Comparison of ENCODE assay signal across 26 cellular contexts in the genomic region with DNA sequence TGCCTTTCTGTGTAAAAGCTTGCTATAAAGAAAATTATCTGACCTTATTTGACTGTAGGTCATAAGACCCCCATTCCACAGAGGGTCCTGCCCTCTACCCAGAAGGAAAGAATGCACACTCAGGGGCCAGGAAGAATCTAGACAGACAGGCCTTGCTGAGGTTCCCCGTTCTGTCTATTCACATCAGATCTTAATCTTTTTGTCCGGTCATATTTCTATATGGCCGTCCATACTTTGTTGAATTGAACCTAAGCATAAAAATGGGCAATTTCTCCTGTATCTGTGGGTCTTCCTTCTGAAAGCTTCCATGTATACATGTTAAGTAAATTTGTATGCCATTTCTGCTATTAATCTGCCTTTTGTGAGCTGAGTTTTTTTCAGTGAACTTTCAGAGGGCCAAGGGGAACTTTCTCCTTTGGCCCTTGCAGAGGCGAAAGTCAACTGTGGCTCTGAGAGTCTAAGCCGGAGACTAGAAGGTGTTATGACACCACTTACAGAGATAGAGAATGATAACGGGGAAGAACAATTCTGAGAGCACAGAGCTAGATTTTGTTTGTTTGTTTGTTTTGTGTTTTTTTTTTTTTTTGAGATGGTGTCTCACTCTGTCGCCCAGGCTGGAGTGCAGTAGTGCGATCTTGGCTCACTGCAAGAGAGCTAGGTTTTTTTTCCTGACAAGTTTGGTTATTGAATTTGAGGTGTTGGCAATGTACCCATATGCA. TPM values are rescaled to one million over a fixed set of nuclear protein-coding genes. Genes with fewer than 3 reads are reported as not detected.
DNase-seq lines count a peak whose midpoint lies in the region; ATAC-seq, FAIRE-seq and TF ChIP-seq lines count a peak whose summit lies in the region.
"Had no signal": no experiment of that assay in that cellular context is flagged by ENCODE, and none has a peak within 500 bp of the region (broad histone marks: within the 10 kb centered on the region; RNA-seq: fewer than 3 reads in every experiment).

No MANE protein-coding gene starts in this region.

- H3K27me3 Mint-ChIP-seq in astrocyte (ENCODE audit: low read depth, unreplicated experiment) (no peaks in the 10 kb centered on the region), mesothelial cell of epicardium (ENCODE audit: low read depth) (no peaks in the 10 kb centered on the region), endodermal cell (ENCODE audit: insufficient read depth) (peaks cover 19% of the 10 kb centered on the region)
- H3K27me3 Mint-ChIP-seq in dendritic cell treated with granulocyte-macrophage colony-stimulating factor and Interleukin-4, amounts not matched to agents 40 ng/mL and 50 ng/mL, for 4 days, result no peaks in the 10 kb centered on the region
- H3K27me3 Mint-ChIP-seq: B cell; CD4-positive, alpha-beta T cell had no signal

- TF ChIP-seq CTCF in cardiac muscle cell (IDR thresholded peaks at IDR 0.05; ENCODE audit: low read depth, low read length) (no peak), astrocyte (IDR thresholded peaks at IDR 0.05; ENCODE audit: insufficient read depth, low read depth, low read length) (no peak), mesothelial cell of epicardium (IDR thresholded peaks at IDR 0.05; ENCODE audit: unreplicated experiment) (no peak), endodermal cell (conservative IDR thresholded peaks at IDR 0.05) (no peak), mucosa of descending colon (IDR thresholded peaks at IDR 0.05) (no peak)

- H3K4me1 ChIP-seq in cardiac muscle cell (ENCODE audit: low read depth), result peaks cover 34% of the 10 kb centered on the region
- no peaks in the 10 kb centered on the region for H3K4me1 ChIP-seq in astrocyte (ENCODE audit: insufficient read depth, low read length)
- no peaks in the 10 kb centered on the region for H3K4me1 ChIP-seq in endodermal cell (ENCODE audit: control insufficient read depth, insufficient read depth, low read length)
- no peaks in the 10 kb centered on the region for H3K4me1 ChIP-seq in mucosa of descending colon (ENCODE audit: low read depth)

- intact Hi-C loops in left cardiac atrium (cut with DNase I), result no loop called here
- intact Hi-C loops in dendritic cell treated with granulocyte-macrophage colony-stimulating factor and Interleukin-4, amounts not matched to agents 40 ng/mL and 50 ng/mL, for 4 days (cut with micrococcal nuclease), result no loop called here
- intact Hi-C loops in mucosa of descending colon (cut with DNase I, micrococcal nuclease), result no loop called here

- no peaks in the 10 kb centered on the region for H3K9me3 ChIP-seq in cardiac muscle cell (ENCODE audit: low read depth)
- H3K9me3 ChIP-seq in astrocyte (ENCODE audit: insufficient read depth, low read depth, low read length), result no peaks in the 10 kb centered on the region
- H3K9me3 ChIP-seq in endodermal cell (ENCODE audit: control insufficient read depth, low read length), result peaks cover 4% of the 10 kb centered on the region
- no peaks in the 10 kb centered on the region for H3K9me3 ChIP-seq in mucosa of descending colon

- H3K4me3 ChIP-seq in cardiac muscle cell (no peak overlapping the region), astrocyte (ENCODE audit: insufficient read depth, low read depth, low read length) (no peak overlapping the region), endodermal cell (ENCODE audit: low read length) (no peak overlapping the region), mucosa of descending colon (no peak overlapping the region)
- H3K4me3 ChIP-seq: A549; BLaER1 treated with 17β-estradiol and CSF1 and Interleukin-3, amounts not matched to agents 10 nM and 100 nM; GM12878 had no signal

- H3K9me3 Mint-ChIP-seq in astrocyte (ENCODE audit: unreplicated experiment), result no peaks in the 10 kb centered on the region
- peaks cover 13% of the 10 kb centered on the region for H3K9me3 Mint-ChIP-seq in dendritic cell treated with granulocyte-macrophage colony-stimulating factor and Interleukin-4, amounts not matched to agents 40 ng/mL and 50 ng/mL, for 4 days
- peaks cover 13% of the 10 kb centered on the region for H3K9me3 Mint-ChIP-seq in mesothelial cell of epicardium
- H3K9me3 Mint-ChIP-seq in endodermal cell, result peaks cover 2% of the 10 kb centered on the region

- no peak for FAIRE-seq in astrocyte (lab: Jason Lieb, UNC)
- FAIRE-seq: A549, GM12878, GM12892, GM18507 had no signal

- peaks cover 8% of the 10 kb centered on the region for H3K4me1 Mint-ChIP-seq in astrocyte (ENCODE audit: low read depth, unreplicated experiment)
- peaks cover 22% of the 10 kb centered on the region for H3K4me1 Mint-ChIP-seq in dendritic cell treated with granulocyte-macrophage colony-stimulating factor and Interleukin-4, amounts not matched to agents 40 ng/mL and 50 ng/mL, for 4 days (ENCODE audit: low read depth)
- H3K4me1 Mint-ChIP-seq in mesothelial cell of epicardium, result peaks cover 15% of the 10 kb centered on the region
- peaks cover 4% of the 10 kb centered on the region for H3K4me1 Mint-ChIP-seq in endodermal cell

- H3K27ac ChIP-seq in cardiac muscle cell (peak overlapping the region; percentile 77), astrocyte (ENCODE audit: low read depth, low read length) (no peak overlapping the region), endodermal cell (ENCODE audit: low read depth, low read length) (no peak overlapping the region)
- H3K27ac ChIP-seq: 22Rv1; A549; BLaER1 treated with 17β-estradiol and CSF1 and Interleukin-3, amounts not matched to agents 10 nM and 100 nM; C4-2B had no signal

- WGBS in endodermal cell (ENCODE audit: insufficient coverage in 1 of 2, insufficient read length in 1 of 2), 2 experiments, result 87 to 93% methylated on average over 5 to 8 of the region's 8 CpGs

- DNase-seq in cardiac muscle cell (ENCODE audit: low read depth in 1 of 2, low spot score in 1 of 2) (no peak), left cardiac atrium (no peak), astrocyte (ENCODE audit: low read depth) (no peak), mesothelial cell of epicardium (ENCODE audit: low spot score in 2 of 2, unreplicated experiment in 2 of 2) (no peak), endodermal cell (no peak), mucosa of descending colon (no peak)
- DNase-seq: AML-193; CD4-positive, alpha-beta T cell; CD8-positive, alpha-beta T cell; COR-L47; DMS 273 treated with DMSO at 0.1 percent for 48 hours; DMS153; DMS53; DMS79; DND-41; EL; GDM1 had no signal

- no peak overlapping the region for H3K4me2 ChIP-seq in astrocyte (ENCODE audit: low read length)
- H3K4me2 ChIP-seq: A549; BLaER1 treated with 17β-estradiol and CSF1 and Interleukin-3, amounts not matched to agents 10 nM and 100 nM had no signal

- no peak overlapping the region for H3K9ac ChIP-seq in astrocyte (ENCODE audit: low read length)
- no peak overlapping the region for H3K9ac ChIP-seq in endodermal cell (ENCODE audit: extremely low read depth, low read length, poor library complexity, severe bottlenecking)
- H3K9ac ChIP-seq: BLaER1 treated with 17β-estradiol and CSF1 and Interleukin-3, amounts not matched to agents 10 nM and 100 nM had no signal

- peak overlapping the region; percentile 20 for H3K4me3 Mint-ChIP-seq in astrocyte (ENCODE audit: unreplicated experiment)
- no peak overlapping the region for H3K4me3 Mint-ChIP-seq in dendritic cell treated with granulocyte-macrophage colony-stimulating factor and Interleukin-4, amounts not matched to agents 40 ng/mL and 50 ng/mL, for 4 days
- H3K4me3 Mint-ChIP-seq in mesothelial cell of epicardium, result no peak overlapping the region
- no peak overlapping the region for H3K4me3 Mint-ChIP-seq in endodermal cell
- H3K4me3 Mint-ChIP-seq: B cell; CD4-positive, alpha-beta T cell; CD8-positive, alpha-beta T cell had no signal

- no peak overlapping the region for H2AFZ ChIP-seq in astrocyte (ENCODE audit: low read depth, low read length)

- ATAC-seq in left cardiac atrium, result no peak
- ATAC-seq in mucosa of descending colon, result no peak
- ATAC-seq: A549; CD8-positive, alpha-beta T cell; GM12878 had no signal

- H4K20me1 ChIP-seq in astrocyte (ENCODE audit: insufficient read depth, low read length), result no peaks in the 10 kb centered on the region
- H4K20me1 ChIP-seq: BLaER1 treated with 17β-estradiol and CSF1 and Interleukin-3, amounts not matched to agents 10 nM and 100 nM had no signal

- H3K79me2 ChIP-seq in astrocyte (ENCODE audit: insufficient read depth, low read length), result no peaks in the 10 kb centered on the region

- H3K36me3 Mint-ChIP-seq in astrocyte (ENCODE audit: low read depth, unreplicated experiment) (no peaks in the 10 kb centered on the region), mesothelial cell of epicardium (no peaks in the 10 kb centered on the region), endodermal cell (ENCODE audit: low read depth) (no peaks in the 10 kb centered on the region)
- no peaks in the 10 kb centered on the region for H3K36me3 Mint-ChIP-seq in dendritic cell treated with granulocyte-macrophage colony-stimulating factor and Interleukin-4, amounts not matched to agents 40 ng/mL and 50 ng/mL, for 4 days (ENCODE audit: low read depth)
- H3K36me3 Mint-ChIP-seq: CD8-positive, alpha-beta T cell had no signal

- H3K36me3 ChIP-seq in cardiac muscle cell (no peaks in the 10 kb centered on the region), astrocyte (ENCODE audit: insufficient read depth, low read length) (no peaks in the 10 kb centered on the region), endodermal cell (ENCODE audit: control insufficient read depth, insufficient read depth, low read length) (no peaks in the 10 kb centered on the region), mucosa of descending colon (ENCODE audit: low read depth) (no peaks in the 10 kb centered on the region)
- H3K36me3 ChIP-seq: BLaER1 treated with 17β-estradiol and CSF1 and Interleukin-3, amounts not matched to agents 10 nM and 100 nM had no signal

- no peaks in the 10 kb centered on the region for H3K27me3 ChIP-seq in cardiac muscle cell
- no peaks in the 10 kb centered on the region for H3K27me3 ChIP-seq in astrocyte (ENCODE audit: insufficient read depth, low read length)
- no peaks in the 10 kb centered on the region for H3K27me3 ChIP-seq in endodermal cell (ENCODE audit: control insufficient read depth, insufficient read depth, low read length, poor library complexity, severe bottlenecking)
- H3K27me3 ChIP-seq: BLaER1 treated with 17β-estradiol and CSF1 and Interleukin-3, amounts not matched to agents 10 nM and 100 nM had no signal

- H3K27ac Mint-ChIP-seq in astrocyte (ENCODE audit: unreplicated experiment), result no peak overlapping the region
- peak overlapping the region; percentile 24 for H3K27ac Mint-ChIP-seq in dendritic cell treated with granulocyte-macrophage colony-stimulating factor and Interleukin-4, amounts not matched to agents 40 ng/mL and 50 ng/mL, for 4 days
- no peak overlapping the region for H3K27ac Mint-ChIP-seq in mesothelial cell of epicardium
- H3K27ac Mint-ChIP-seq in endodermal cell, result no peak overlapping the region
- H3K27ac Mint-ChIP-seq: B cell; CD4-positive, alpha-beta T cell; CD8-positive, alpha-beta T cell had no signal

RNA-seq across cellular contexts. Expression of gene PRKAR2B, which starts 11.6 kb away (rescaled TPM):
- total RNA-seq in cardiac muscle cell (42.3 and 56.3 TPM in 2 replicates), left cardiac atrium (10 to 100 TPM; 52.2 to 78.2 TPM), astrocyte (6.4 and 7.6 TPM in 2 replicates), mesothelial cell of epicardium (7.8 to 8.3 TPM (median 7.8 TPM) in 3 replicates), endodermal cell (10 to 100 TPM in 1 of 2 donors, 1 to 10 TPM in 1; 7.3 to 10.2 TPM), mucosa of descending colon (10 to 100 TPM in 1 of 3 donors, 1 to 10 TPM in 2; 4.6 to 20.8 (median 6.4) TPM)
- 70.4 and 75.7 TPM in 2 replicates for polyA plus RNA-seq in cardiac muscle cell
- 15.0 TPM for polyA plus RNA-seq in endodermal cell (2013, experiment 1 of 2)
- polyA plus RNA-seq in endodermal cell (2013, experiment 2 of 2), result 14.4 TPM
